ENCODE assay signal across 7 cellular contexts in genomic region chr9:98164912-98165311, GRCh38.
"Had no signal": no experiment of that assay in that cellular context is flagged by ENCODE, and none has a peak within 500 bp of the region (broad histone marks: within the 10 kb centered on the region; RNA-seq: fewer than 3 reads in every experiment).

No MANE protein-coding gene starts in this region.

- H3K9me3 ChIP-seq: ovary had no signal

- H3K4me3 Mint-ChIP-seq: activated naive CD4-positive, alpha-beta T cell treated with anti-CD3 and anti-CD28 coated beads, Interleukin-2, amount 10 ng/mL, durations not matched to agents 7 days and 5 days; endodermal cell; neural progenitor cell; stimulated activated effector memory CD8-positive, alpha-beta T cell treated with anti-CD3 and anti-CD28 coated beads, Interleukin-12 subunit alpha, Interleukin-12 subunit beta, amount 100 ng/mL, for 72 hours had no signal

- ATAC-seq: activated T-helper 17 cell treated with anti-CD3 and anti-CD28 coated beads, Interleukin-2, amount 50 U/mL, for 72 hours; left lobe of liver; stimulated activated effector memory CD8-positive, alpha-beta T cell treated with anti-CD3 and anti-CD28 coated beads, Interleukin-12 subunit alpha, Interleukin-12 subunit beta, amount 100 ng/mL, for 72 hours had no signal

- H3K36me3 Mint-ChIP-seq: activated naive CD4-positive, alpha-beta T cell treated with anti-CD3 and anti-CD28 coated beads, Interleukin-2, amount 10 ng/mL, durations not matched to agents 7 days and 5 days; neural progenitor cell; stimulated activated effector memory CD8-positive, alpha-beta T cell treated with anti-CD3 and anti-CD28 coated beads, Interleukin-12 subunit alpha, Interleukin-12 subunit beta, amount 100 ng/mL, for 72 hours had no signal

- DNase-seq: activated naive CD4-positive, alpha-beta T cell treated with anti-CD3 and anti-CD28 coated beads, Interleukin-2, amount 10 ng/mL, durations not matched to agents 7 days and 5 days; endodermal cell; ovary had no signal

- H3K27me3 Mint-ChIP-seq: activated naive CD4-positive, alpha-beta T cell treated with anti-CD3 and anti-CD28 coated beads, Interleukin-2, amount 10 ng/mL, durations not matched to agents 7 days and 5 days; activated T-helper 17 cell treated with anti-CD3 and anti-CD28 coated beads, Interleukin-2, amount 50 U/mL, for 72 hours had no signal

- H3K27ac Mint-ChIP-seq: activated naive CD4-positive, alpha-beta T cell treated with anti-CD3 and anti-CD28 coated beads, Interleukin-2, amount 10 ng/mL, durations not matched to agents 7 days and 5 days; endodermal cell; neural progenitor cell had no signal

- H3K27me3 ChIP-seq: neural progenitor cell, ovary had no signal

- H3K36me3 ChIP-seq: neural progenitor cell, ovary had no signal

- H3K27ac ChIP-seq: neural progenitor cell, ovary had no signal

- H3K9me3 Mint-ChIP-seq: activated naive CD4-positive, alpha-beta T cell treated with anti-CD3 and anti-CD28 coated beads, Interleukin-2, amount 10 ng/mL, durations not matched to agents 7 days and 5 days; activated T-helper 17 cell treated with anti-CD3 and anti-CD28 coated beads, Interleukin-2, amount 50 U/mL, for 72 hours; endodermal cell; stimulated activated effector memory CD8-positive, alpha-beta T cell treated with anti-CD3 and anti-CD28 coated beads, Interleukin-12 subunit alpha, Interleukin-12 subunit beta, amount 100 ng/mL, for 72 hours had no signal

- H3K4me3 ChIP-seq: neural progenitor cell, ovary had no signal
